14 cellular contexts compared by ENCODE assay signal in the genomic region with DNA sequence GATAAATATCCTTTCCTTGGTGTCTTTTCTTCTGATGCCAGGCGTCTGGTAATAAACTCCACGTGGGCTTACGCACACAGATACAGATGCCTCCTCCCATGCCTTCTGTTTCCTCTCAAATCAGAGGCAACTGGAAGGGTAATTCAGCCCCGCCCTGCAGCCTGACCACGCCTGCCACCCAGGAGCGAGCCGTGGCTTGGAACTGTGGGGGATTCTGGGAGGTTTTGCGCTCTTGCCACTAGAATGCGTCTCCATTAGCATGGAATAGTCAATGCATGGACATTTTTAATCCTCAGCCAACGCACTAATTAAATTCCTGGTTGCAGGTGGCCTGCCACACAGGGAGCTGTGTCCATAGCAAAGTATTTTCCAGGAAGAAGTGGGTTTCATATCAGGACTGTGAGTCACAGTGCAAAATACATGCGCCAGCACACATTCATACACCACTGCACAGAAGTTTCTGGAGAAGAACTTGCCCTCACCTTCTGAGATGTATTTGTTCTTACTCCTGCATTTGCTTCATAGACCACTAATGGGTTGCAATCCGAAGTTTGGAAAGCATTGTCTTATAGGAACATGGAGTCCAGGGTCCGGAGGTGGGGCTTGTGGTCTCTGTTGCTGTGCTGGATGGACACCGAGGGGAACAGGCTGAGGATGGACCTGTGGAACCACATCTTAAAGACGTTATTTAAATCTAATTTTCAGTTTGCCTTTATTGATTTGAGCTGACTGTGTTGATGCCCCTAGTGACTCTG.
DNase-seq lines count a peak whose midpoint lies in the region; ATAC-seq and TF ChIP-seq lines count a peak whose summit lies in the region.
"Had no signal": no experiment of that assay in that cellular context is flagged by ENCODE, and none has a peak within 500 bp of the region (broad histone marks: within the 10 kb centered on the region; RNA-seq: fewer than 3 reads in every experiment).

No MANE protein-coding gene starts in this region.

- TF ChIP-seq CTCF in HCT116 (IDR thresholded peaks at IDR 0.05 in 2 of 3, conservative IDR thresholded peaks at IDR 0.05 in 1 of 3; ENCODE audit: borderline replicate concordance in 1 of 3, insufficient read depth in 1 of 3, low read depth in 2 of 3, low read length in 2 of 3) = no peak

- no peak for TF ChIP-seq POLR2A in HCT116 (IDR thresholded peaks at IDR 0.05; ENCODE audit: borderline replicate concordance, extremely low read depth, insufficient read depth, insufficient read length)

- ATAC-seq in HCT116 (peak; percentile 68), left lobe of liver (peak; percentile 6), HG02885 (IDR thresholded peaks at IDR 0.05; ENCODE audit: poor library complexity, unreplicated experiment) (no peak), HG02678 (IDR thresholded peaks at IDR 0.05; ENCODE audit: unreplicated experiment) (no peak)
- ATAC-seq in activated T-helper 17 cell treated with anti-CD3 and anti-CD28 coated beads, Interleukin-2, amount 50 U/mL, for 72 hours (replicated peaks) = peak; percentile 54
- ATAC-seq: gastrocnemius medialis had no signal

- H3K27me3 Mint-ChIP-seq in activated T-helper 17 cell treated with anti-CD3 and anti-CD28 coated beads, Interleukin-2, amount 50 U/mL, for 72 hours = no peaks in the 10 kb centered on the region

- H3K27ac Mint-ChIP-seq in activated T-helper 17 cell treated with anti-CD3 and anti-CD28 coated beads, Interleukin-2, amount 50 U/mL, for 72 hours = peak overlapping the region; percentile 28
- H3K27ac Mint-ChIP-seq: mesothelial cell of epicardium had no signal

- H3K9ac ChIP-seq in BLaER1 treated with 17β-estradiol and CSF1 and Interleukin-3, amounts not matched to agents 10 nM and 100 nM = no peak overlapping the region
- H3K9ac ChIP-seq in HCT116 (ENCODE audit: low read length) = no peak overlapping the region

- H3K27me3 ChIP-seq in BLaER1 treated with 17β-estradiol and CSF1 and Interleukin-3, amounts not matched to agents 10 nM and 100 nM = peaks cover 0 to 9% (median 0%) of the 10 kb centered on the region in 11 experiments; a peak in 2 of 22 replicates
- H3K27me3 ChIP-seq in HCT116 (ENCODE audit: insufficient read depth, low read length) = peaks cover 4% of the 10 kb centered on the region; the same call in 1 of the 2 replicates
- H3K27me3 ChIP-seq: gastrocnemius medialis had no signal

- H3K36me3 ChIP-seq in BLaER1 treated with 17β-estradiol and CSF1 and Interleukin-3, amounts not matched to agents 10 nM and 100 nM = peaks cover 0 to 13% (median 0%) of the 10 kb centered on the region in 11 experiments; a peak in 5 of 22 replicates
- no peaks in the 10 kb centered on the region for H3K36me3 ChIP-seq in HCT116 (ENCODE audit: control insufficient read depth in 1 of 2, insufficient read depth in 2 of 2, low read length in 2 of 2)
- H3K36me3 ChIP-seq: gastrocnemius medialis had no signal

- H3K9me3 ChIP-seq in BLaER1 treated with 17β-estradiol and CSF1 and Interleukin-3, amounts not matched to agents 10 nM and 100 nM (replicated peaks in 1 of 11) = no peaks in the 10 kb centered on the region
- H3K9me3 ChIP-seq in HCT116 (ENCODE audit: control insufficient read depth in 1 of 2, insufficient read depth in 1 of 2, low read depth in 1 of 2, low read length in 2 of 2) = no peaks in the 10 kb centered on the region
- H3K9me3 ChIP-seq: gastrocnemius medialis had no signal

- RAD21 ChIA-PET in HCT116 (lab: Charles Lee; ENCODE audit: low non-redundant PET in 1 of 2, low total read pairs in 2 of 2, uncharacterized antibody in 2 of 2, unreplicated experiment in 2 of 2) = no interaction called here

- H3K9me2 ChIP-seq in HCT116 (ENCODE audit: insufficient read depth) = no peaks in the 10 kb centered on the region

- CTCF ChIA-PET in HCT116 (lab: Charles Lee) = no interaction called here

- BruUV-seq in HCT116 (replicated peaks; lab: Mats Ljungman, UMichigan) = no TSS peak

- peaks cover 27% of the 10 kb centered on the region for H3K4me1 Mint-ChIP-seq in activated T-helper 17 cell treated with anti-CD3 and anti-CD28 coated beads, Interleukin-2, amount 50 U/mL, for 72 hours

- H3K27ac ChIP-seq in BLaER1 treated with 17β-estradiol and CSF1 and Interleukin-3, amounts not matched to agents 10 nM and 100 nM = peak overlapping the region in 1 of 11 experiments; percentile 5; a peak in 1 of 22 replicates
- H3K27ac ChIP-seq in HCT116 (ENCODE audit: low read depth, low read length) = no peak overlapping the region
- H3K27ac ChIP-seq: gastrocnemius medialis had no signal

- H3K9me3 Mint-ChIP-seq in activated T-helper 17 cell treated with anti-CD3 and anti-CD28 coated beads, Interleukin-2, amount 50 U/mL, for 72 hours = no peaks in the 10 kb centered on the region
- H3K9me3 Mint-ChIP-seq: mesothelial cell of epicardium had no signal

- H3K4me2 ChIP-seq in BLaER1 treated with 17β-estradiol and CSF1 and Interleukin-3, amounts not matched to agents 10 nM and 100 nM = peak overlapping the region; percentile 33 to 99 (median 47); a peak in 21 of 22 replicates
- H3K4me2 ChIP-seq in HCT116 (ENCODE audit: low read length) = peak overlapping the region; percentile 10; the same call in 1 of the 2 replicates

- DNase-seq in HCT116 (ENCODE audit: low read depth, low spot score) (no peak), left lobe of liver (ENCODE audit: low spot score) (peak; percentile 31), mucosa of gallbladder (ENCODE audit: low spot score) (no peak), NCI-H2081 (lab: John Stamatoyannopoulos, UW) (no peak)
- DNase-seq: gastrocnemius medialis, GOT3, NCI-H1092, SIG-M5, substantia nigra had no signal

- peak overlapping the region; percentile 35 for H3K4me3 Mint-ChIP-seq in activated T-helper 17 cell treated with anti-CD3 and anti-CD28 coated beads, Interleukin-2, amount 50 U/mL, for 72 hours
- H3K4me3 Mint-ChIP-seq: mesothelial cell of epicardium had no signal

- H3K4me1 ChIP-seq in BLaER1 treated with 17β-estradiol and CSF1 and Interleukin-3, amounts not matched to agents 10 nM and 100 nM = peaks cover 65 to 100% (median 98%) of the 10 kb centered on the region in 10 experiments
- peaks cover 9 to 18% of the 10 kb centered on the region in 2 experiments for H3K4me1 ChIP-seq in HCT116 (ENCODE audit: control insufficient read depth in 1 of 2, insufficient read depth in 2 of 2, low read length in 2 of 2)

- no peaks in the 10 kb centered on the region for H3K36me3 Mint-ChIP-seq in activated T-helper 17 cell treated with anti-CD3 and anti-CD28 coated beads, Interleukin-2, amount 50 U/mL, for 72 hours (ENCODE audit: low read depth)
- H3K36me3 Mint-ChIP-seq: mesothelial cell of epicardium had no signal

- H2AFZ ChIP-seq in HCT116 (ENCODE audit: low read depth, low read length, poor library complexity, severe bottlenecking) = no peak overlapping the region

- no peak overlapping the region for H3K4me3 ChIP-seq in BLaER1 treated with 17β-estradiol and CSF1 and Interleukin-3, amounts not matched to agents 10 nM and 100 nM
- no peak overlapping the region for H3K4me3 ChIP-seq in HCT116 (replicated peaks in 1 of 2; ENCODE audit: low read depth in 1 of 2, low read length in 2 of 2)
- H3K4me3 ChIP-seq: gastrocnemius medialis had no signal

- POLR2A ChIA-PET in HCT116 (lab: Charles Lee) = no interaction called here

- intact Hi-C loops in HCT116 (cut with micrococcal nuclease) = no loop called here

- H3K79me2 ChIP-seq in HCT116 (ENCODE audit: insufficient read depth, low read length) = no peaks in the 10 kb centered on the region

- H4K20me1 ChIP-seq in BLaER1 treated with 17β-estradiol and CSF1 and Interleukin-3, amounts not matched to agents 10 nM and 100 nM = peaks cover 0 to 58% (median 10%) of the 10 kb centered on the region in 11 experiments; a peak in 10 of 22 replicates
- no peaks in the 10 kb centered on the region for H4K20me1 ChIP-seq in HCT116 (ENCODE audit: insufficient read depth)

- no peak for TF ChIP-seq RAD21 in HCT116 (IDR thresholded peaks at IDR 0.05; ENCODE audit: low read depth)

TF ChIP-seq in HCT116, 20 proteins besides CTCF, POLR2A, EP300 and RAD21:
- TF ChIP-seq ELF1 (IDR thresholded peaks at IDR 0.05; ENCODE audit: borderline replicate concordance, low read depth) (no peak), FOSL1 (IDR thresholded peaks at IDR 0.05; ENCODE audit: low read depth) (no peak), EZH2phosphoT487 (IDR thresholded peaks at IDR 0.05; ENCODE audit: borderline replicate concordance) (no peak), TCF7L2 (IDR thresholded peaks at IDR 0.05; ENCODE audit: borderline replicate concordance, extremely low read depth, insufficient read depth, insufficient read length) (no peak), ZNF274 (IDR thresholded peaks at IDR 0.05; ENCODE audit: low read depth, low read length) (no peak)
- TF ChIP-seq, protein P1, sequence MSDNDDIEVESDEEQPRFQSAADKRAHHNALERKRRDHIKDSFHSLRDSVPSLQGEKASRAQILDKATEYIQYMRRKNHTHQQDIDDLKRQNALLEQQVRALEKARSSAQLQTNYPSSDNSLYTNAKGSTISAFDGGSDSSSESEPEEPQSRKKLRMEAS (IDR thresholded peaks at IDR 0.05) = 0 out of 2 replicates have a peak, but pooled peaks have one; percentile 15

Comparison
In these comparisons a context has a peak if more than half of its experiments do, and no peak if none do; other contexts are left out.
1. ATAC-seq: peak in HCT116 (single experiment), activated T-helper 17 cell treated with anti-CD3 and anti-CD28 coated beads, Interleukin-2, amount 50 U/mL, for 72 hours (single experiment) and left lobe of liver (single experiment); none in HG02885 (single experiment) and HG02678 (single experiment).